In the genomic region with DNA sequence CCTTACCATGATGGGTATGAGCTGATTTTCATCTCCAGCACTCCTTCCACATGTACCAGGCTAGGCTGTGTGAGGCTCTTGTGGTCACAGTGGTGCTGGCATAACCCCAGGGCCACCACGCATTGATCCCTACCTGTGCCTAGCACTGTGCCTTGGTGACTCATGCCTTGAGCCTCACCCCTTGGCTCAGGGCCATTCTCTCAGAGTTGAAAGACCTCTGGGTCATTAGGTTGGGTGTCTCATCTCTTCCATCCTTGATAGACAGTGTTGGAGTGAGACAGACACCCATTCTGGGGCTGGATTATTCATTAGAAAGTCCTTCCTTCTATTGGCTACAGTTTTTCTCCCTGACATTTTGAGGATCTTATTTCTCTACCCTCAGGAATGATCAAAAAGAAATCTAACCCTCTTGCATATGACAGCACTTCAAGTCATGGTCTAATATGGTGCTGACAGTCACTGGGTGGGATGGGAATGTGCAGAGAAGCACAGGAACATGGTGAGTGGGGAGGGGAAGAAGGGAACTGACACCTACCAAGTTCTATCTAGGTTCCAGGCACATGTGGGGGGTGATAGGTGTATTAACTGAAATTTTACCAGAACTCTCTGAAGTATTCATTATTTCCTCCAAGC, we compare ENCODE assay signal across 18 cellular contexts. TPM values are rescaled to one million over a fixed set of nuclear protein-coding genes. Genes with fewer than 3 reads are reported as not detected.
A peak's percentile ranks its signal among the peaks of the same experiment; 100 is the strongest.
DNase-seq lines count a peak whose midpoint lies in the region; ATAC-seq, FAIRE-seq and TF ChIP-seq lines count a peak whose summit lies in the region.
"Had no signal": no experiment of that assay in that cellular context is flagged by ENCODE, and none has a peak within 500 bp of the region (broad histone marks: within the 10 kb centered on the region; RNA-seq: fewer than 3 reads in every experiment).

No MANE protein-coding gene starts in this region.

- no TSS peak for BruUV-seq in PC-3 (replicated peaks; lab: Mats Ljungman, UMichigan)

- H3K23me2 ChIP-seq in H1 (ENCODE audit: low read depth, low read length): no peaks in the 10 kb centered on the region

- POLR2A ChIA-PET in PC-3 (lab: Charles Lee; ENCODE audit: unreplicated experiment): no interaction called here
- POLR2A ChIA-PET in H1 (lab: Charles Lee; ENCODE audit: partially characterized antibody): interaction anchor here (1.6 kb wide), 1 partner anchor 39 kb away, joined by 3 read pairs; no protein-coding TSS in a partner anchor

- no peak overlapping the region for H3K9ac ChIP-seq in PC-3 (ENCODE audit: low read length)
- H3K9ac ChIP-seq in H1 (replicated peaks in 1 of 4; ENCODE audit: extremely low read depth in 1 of 4, low read depth in 3 of 4, low read length in 3 of 4): no peak overlapping the region
- H3K9ac ChIP-seq: BLaER1 had no signal

- H3K23ac ChIP-seq in H1 (ENCODE audit: insufficient read length): no peak overlapping the region

- no peak overlapping the region for H2BK12ac ChIP-seq in H1 (ENCODE audit: low read depth, low read length)

- H3K27ac ChIP-seq in PC-3 (ENCODE audit: low read length): no peak overlapping the region; the same call in 1 of the 2 replicates
- H3K27ac ChIP-seq in H1 (ENCODE audit: low read depth, low read length): no peak overlapping the region
- H3K27ac ChIP-seq in small intestine (ENCODE audit: low read depth in 1 of 2, low read length in 1 of 2): no peak overlapping the region
- no peak overlapping the region for H3K27ac ChIP-seq in uterus
- H3K27ac ChIP-seq: BLaER1 had no signal

- H3K4me3 ChIP-seq in PC-3 (ENCODE audit: low read length) (no peak overlapping the region), H1 (ENCODE audit: extremely low read depth in 1 of 4, insufficient read depth in 2 of 4, low read depth in 3 of 4, low read length in 4 of 4) (no peak overlapping the region), small intestine (ENCODE audit: low read depth in 1 of 2, low read length in 2 of 2) (no peak overlapping the region), uterus (no peak overlapping the region)
- H3K4me3 ChIP-seq: BLaER1, GM23338 had no signal

- no peak overlapping the region for H2AK5ac ChIP-seq in H1 (ENCODE audit: low read depth, low read length)

- H4K20me1 ChIP-seq in PC-3 (ENCODE audit: low read length) (no peaks in the 10 kb centered on the region), H1 (replicated peaks in 1 of 2; ENCODE audit: control insufficient read depth in 1 of 2, insufficient read depth in 2 of 2, low read length in 2 of 2) (no peaks in the 10 kb centered on the region)
- H4K20me1 ChIP-seq: BLaER1 had no signal

- H3K4me2 ChIP-seq in PC-3 (ENCODE audit: low read length) (no peak overlapping the region), H1 (ENCODE audit: insufficient read depth in 1 of 2, low read depth in 2 of 2, low read length in 2 of 2) (no peak overlapping the region)
- H3K4me2 ChIP-seq: BLaER1, GM23338 had no signal

- H2BK120ac ChIP-seq in H1 (replicated peaks; ENCODE audit: low read depth, low read length): no peak overlapping the region

- no peak overlapping the region for H2BK15ac ChIP-seq in H1 (ENCODE audit: low read length)

- no peak for TF ChIP-seq RAD21 in H1 (IDR thresholded peaks at IDR 0.05 in 1 of 2, conservative IDR thresholded peaks at IDR 0.05 in 1 of 2; ENCODE audit: low read depth in 2 of 2, low read length in 2 of 2)

- 100% methylated on average over 1 of the region's 1 CpG; no CpG with 5 or more reads in 1 of the 2 experiments for WGBS in H1 (ENCODE audit: extremely low coverage in 1 of 2, insufficient coverage in 1 of 2, insufficient read length in 1 of 2, insufficient replicate concordance in 2 of 2, low coverage in 1 of 2, low lambda C conversion rate in 2 of 2, missing lambda C conversion rate in 1 of 2), 2 experiments
- WGBS in small intestine, 3 donors: 29 to 70% (median 36%) methylated on average over 1 of the region's 1 CpG

- H3K4ac ChIP-seq in H1 (replicated peaks; ENCODE audit: insufficient read length, low read depth, low read length): no peak overlapping the region

- TF ChIP-seq POLR2A in H1 (IDR thresholded peaks at IDR 0.05; ENCODE audit: control extremely low read depth in 1 of 2, low read depth in 2 of 2, low read length in 2 of 2) (no peak), uterus (IDR thresholded peaks at IDR 0.05) (no peak)

- H3K27me3 ChIP-seq in PC-3 (ENCODE audit: low read length) (no peaks in the 10 kb centered on the region), H1 (replicated peaks in 1 of 4; ENCODE audit: control insufficient read depth in 3 of 4, extremely low read depth in 1 of 4, insufficient read depth in 3 of 4, low read length in 3 of 4) (no peaks in the 10 kb centered on the region), small intestine (ENCODE audit: control insufficient read depth in 2 of 2, insufficient read depth in 2 of 2, low read length in 2 of 2) (no peaks in the 10 kb centered on the region), uterus (no peaks in the 10 kb centered on the region)
- H3K27me3 ChIP-seq: BLaER1 had no signal

- CTCF ChIA-PET in PC-3 (lab: Charles Lee) (no interaction called here), H1 (lab: Charles Lee; ENCODE audit: partially characterized antibody) (interaction anchor here (1.7 to 2.2 kb wide), 3 partner anchors 11 to 15 kb away, joined by 7 to 15 read pairs (median 9); no protein-coding TSS in a partner anchor)

- H4K5ac ChIP-seq in H1 (ENCODE audit: insufficient read length, low read depth, low read length): no peak overlapping the region

- no peak overlapping the region for H2BK20ac ChIP-seq in H1 (ENCODE audit: low read length)

- no peak overlapping the region for H3K56ac ChIP-seq in H1 (replicated peaks; ENCODE audit: insufficient read length, low read depth, low read length)

- no peak overlapping the region for H3K14ac ChIP-seq in H1 (ENCODE audit: insufficient read length)

- peaks cover 40% of the 10 kb centered on the region for H3K4me1 ChIP-seq in PC-3 (ENCODE audit: insufficient read depth, low read length)
- peaks cover 0 to 8% (median 5%) of the 10 kb centered on the region in 4 experiments; a peak in 6 of 7 replicates for H3K4me1 ChIP-seq in H1 (replicated peaks in 1 of 4; ENCODE audit: control insufficient read depth in 3 of 4, insufficient read depth in 4 of 4, low read length in 3 of 4)
- H3K4me1 ChIP-seq in small intestine (ENCODE audit: control insufficient read depth in 2 of 2, insufficient read depth in 1 of 2, low read depth in 1 of 2, low read length in 1 of 2): no peaks in the 10 kb centered on the region
- H3K4me1 ChIP-seq in uterus: no peaks in the 10 kb centered on the region

- H2AFZ ChIP-seq in PC-3 (ENCODE audit: low read length): no peak overlapping the region
- H2AFZ ChIP-seq in H1 (ENCODE audit: low read length): no peak overlapping the region
- H2AFZ ChIP-seq: GM23338 had no signal

- ATAC-seq in PC-3 (no peak), left cardiac atrium (no peak)
- ATAC-seq: GM23338 had no signal

- H3K9me3 ChIP-seq in PC-3 (ENCODE audit: low read length) (no peaks in the 10 kb centered on the region), H1 (ENCODE audit: insufficient read depth in 2 of 2, low read depth in 1 of 2, low read length in 1 of 2) (no peaks in the 10 kb centered on the region), small intestine (ENCODE audit: control insufficient read depth, low read depth) (no peaks in the 10 kb centered on the region), uterus (no peaks in the 10 kb centered on the region)

- no peaks in the 10 kb centered on the region for H3K79me2 ChIP-seq in PC-3 (ENCODE audit: low read length)
- H3K79me2 ChIP-seq in H1 (ENCODE audit: control insufficient read depth in 1 of 2, insufficient read depth in 2 of 2, low read length in 2 of 2): no peaks in the 10 kb centered on the region

- no peak overlapping the region for H3K18ac ChIP-seq in H1 (ENCODE audit: extremely low read depth, low read length)

- intact Hi-C loops in PC-3 (cut with micrococcal nuclease): no loop called here
- intact Hi-C loops in left cardiac atrium (cut with DNase I): no loop called here
- intact Hi-C loops in uterus (cut with DNase I; ENCODE audit: low total_unique reads): no loop called here

- peaks cover 10% of the 10 kb centered on the region for H3F3A ChIP-seq in PC-3 (ENCODE audit: low read length, unreplicated experiment)

- no peak for TF ChIP-seq EP300 in H1 (IDR thresholded peaks at IDR 0.05; ENCODE audit: borderline replicate concordance in 1 of 2, low read depth in 2 of 2, low read length in 2 of 2)

- H3K36me3 ChIP-seq in PC-3 (ENCODE audit: low read depth, low read length) (no peaks in the 10 kb centered on the region), H1 (ENCODE audit: control insufficient read depth in 2 of 4, insufficient read depth in 4 of 4, low read length in 3 of 4) (no peaks in the 10 kb centered on the region), small intestine (ENCODE audit: control insufficient read depth in 2 of 2, insufficient read depth in 2 of 2, low read length in 2 of 2) (no peaks in the 10 kb centered on the region), uterus (no peaks in the 10 kb centered on the region)
- H3K36me3 ChIP-seq: BLaER1 had no signal

- no peaks in the 10 kb centered on the region for H3K9me2 ChIP-seq in PC-3 (replicated peaks; ENCODE audit: low read length)

- no peaks in the 10 kb centered on the region for H3K79me1 ChIP-seq in H1 (ENCODE audit: low read depth, low read length)

- peak; percentile 31 for DNase-seq in PC-3
- no peak for DNase-seq in H1 (ENCODE audit: low read depth in 1 of 2, low spot score in 2 of 2)
- peak; percentile 33 for DNase-seq in mesenteric fat pad (ENCODE audit: low spot score)
- peak; percentile 18 for DNase-seq in small intestine
- DNase-seq in NCI-H1930 (lab: John Stamatoyannopoulos, UW): no peak
- no peak for DNase-seq in NOMO-1 (lab: John Stamatoyannopoulos, UW; ENCODE audit: unreplicated experiment in 2 of 2)
- no peak for DNase-seq in left cardiac atrium
- DNase-seq in uterus: no peak
- DNase-seq: CD8-positive, alpha-beta memory T cell; MV-4-11; NCI-H1417 treated with DMSO at 0.1 percent for 48 hours; NCI-H2029 treated with DMSO at 0.1 percent for 48 hours; NCI-H2227 treated with DMSO at 0.1 percent for 48 hours; NCI-H526 treated with DMSO at 0.1 percent for 48 hours; NK-92 treated with Interleukin-12 subunit alpha and Interleukin-12 subunit beta, amount 100 ng/mL, for 24 hours; Right ventricle myocardium superior had no signal

- no peak overlapping the region for H4K8ac ChIP-seq in H1 (ENCODE audit: extremely low read depth, insufficient read depth, low read length)

- FAIRE-seq in H1 (lab: Jason Lieb, UNC): no peak
- FAIRE-seq in small intestine (lab: Jason Lieb, UNC): no peak

- peak overlapping the region; percentile 12 for H4K91ac ChIP-seq in H1 (replicated peaks; ENCODE audit: insufficient read length, low read length)

- TF ChIP-seq CTCF in PC-3 (conservative IDR thresholded peaks at IDR 0.05; ENCODE audit: low read depth, low read length): no peak
- TF ChIP-seq CTCF in H1 (IDR thresholded peaks at IDR 0.05; ENCODE audit: control extremely low read depth in 1 of 3, insufficient read depth in 1 of 3, low read depth in 1 of 3, low read length in 3 of 3): no peak
- no peak for TF ChIP-seq CTCF in uterus (IDR thresholded peaks at IDR 0.05)

- H2BK5ac ChIP-seq in H1 (ENCODE audit: low read depth, low read length): no peak overlapping the region

RNA-seq across cellular contexts. Expression of a gene that starts 41.3 kb away (rescaled TPM):
- total RNA-seq in PC-3 (2014; rRNA removed) (13.0 and 18.8 TPM in 2 replicates), mesenteric fat pad (54.1 TPM), left cardiac atrium (10 to 100 TPM; 36.8 to 45.8 TPM), uterus (10 to 100 TPM in 3 of 4 donors, 1 to 10 TPM in 1; 2.6 to 20.7 (median 12.7) TPM)
- 7.1 and 8.5 TPM in 2 replicates for total RNA-seq in H1 (2021; fragmentation: NEBNext Ultra II Directional; extraction: Animal tissue kit (Norgen Biotek cat#: 25700))
- polyA plus RNA-seq in H1 (2011; rRNA removed) (5.8 and 6.6 TPM in 2 replicates), small intestine (1 to 10 TPM in 2 of 3 donors, under 1 TPM in 1; 0.67 to 5.0 (median 1.9) TPM)
- 2.5 TPM for polyA plus RNA-seq in H1 (2011; cell fraction: cytosol; rRNA removed)
- 9.9 TPM for polyA plus RNA-seq in H1 (2011; cell fraction: nucleus; rRNA removed)
- polyA plus RNA-seq in H1 (2012, experiment 1 of 2): 6.1 to 8.1 TPM (median 7.4 TPM) in 4 replicates
- polyA plus RNA-seq in H1 (2012, experiment 2 of 2): 6.2 TPM
- 4.5 TPM for polyA plus RNA-seq in H1 (2013, experiment 1 of 2)
- polyA plus RNA-seq in H1 (2013, experiment 2 of 2): 3.6 TPM
- polyA minus RNA-seq in H1 (2011; rRNA and poly(A)+ RNA removed): 7.3 and 8.0 TPM in 2 replicates
- 6.2 TPM for polyA minus RNA-seq in H1 (2011; cell fraction: cytosol; rRNA and poly(A)+ RNA removed)
- polyA minus RNA-seq in H1 (2011; cell fraction: nucleus; rRNA and poly(A)+ RNA removed): 6.8 TPM

Comparison
In these comparisons a context has a peak if more than half of its experiments do, and no peak if none do; other contexts are left out.
1. DNase-seq: peak in PC-3 (single experiment), mesenteric fat pad (single experiment) and small intestine (single experiment); none in H1 (0 of 2), NCI-H1930 (0 of 2), NOMO-1 (0 of 2), left cardiac atrium (single experiment) and uterus (0 of 2).